In genomic region chr13:76993021-76993420, GRCh38 we compare ENCODE assay signal across 9 cellular contexts. TPM values are rescaled to one million over a fixed set of nuclear protein-coding genes. Genes with fewer than 3 reads are reported as not detected.
DNase-seq lines count a peak whose midpoint lies in the region; ATAC-seq, FAIRE-seq and TF ChIP-seq lines count a peak whose summit lies in the region.
"Had no signal": no experiment of that assay in that cellular context is flagged by ENCODE, and none has a peak within 500 bp of the region (broad histone marks: within the 10 kb centered on the region; RNA-seq: fewer than 3 reads in every experiment).

No MANE protein-coding gene starts in this region.

- peak overlapping the region; percentile 84 for H3K9ac ChIP-seq in muscle layer of colon (ENCODE audit: low read length)

- peaks cover 9% of the 10 kb centered on the region for H3K4me1 ChIP-seq in muscle layer of colon (ENCODE audit: insufficient read depth, low read length)

- H3K9me3 ChIP-seq in muscle layer of colon (ENCODE audit: low read length): no peaks in the 10 kb centered on the region

- ATAC-seq in HG03095 (IDR thresholded peaks at IDR 0.05; ENCODE audit: unreplicated experiment) (no peak), HG03108 (IDR thresholded peaks at IDR 0.05; ENCODE audit: unreplicated experiment) (no peak)

- peak overlapping the region; percentile 95 for H3K4me3 ChIP-seq in choroid plexus epithelial cell (ENCODE audit: low read depth, low read length)
- peak overlapping the region in 1 of 2 donors; percentile 86 for H3K4me3 ChIP-seq in muscle layer of colon (ENCODE audit: low read depth in 1 of 2, low read length in 2 of 2)

- no peaks in the 10 kb centered on the region for H3K36me3 ChIP-seq in muscle layer of colon (ENCODE audit: insufficient read depth, low read length)

- no peaks in the 10 kb centered on the region for H3K27me3 ChIP-seq in muscle layer of colon (ENCODE audit: control insufficient read depth in 1 of 2, insufficient read depth in 2 of 2, low read length in 2 of 2)

- DNase-seq in AG08396 (ENCODE audit: low spot score): peak; percentile 35
- DNase-seq in LHCN-M2 (ENCODE audit: low read depth): peak; percentile 73
- no peak for DNase-seq in choroid plexus epithelial cell (ENCODE audit: low read depth)
- no peak for DNase-seq in GDM1 (lab: John Stamatoyannopoulos, UW)
- no peak for DNase-seq in HTR-8/SVneo (ENCODE audit: insufficient read length, low spot score)

- no peak for FAIRE-seq in HTR-8/SVneo (lab: Jason Lieb, UNC)
- FAIRE-seq: endometrium had no signal

- no peak for TF ChIP-seq CTCF in choroid plexus epithelial cell (conservative IDR thresholded peaks at IDR 0.05; ENCODE audit: low read depth, low read length)

- peak overlapping the region; percentile 84 for H3K27ac ChIP-seq in muscle layer of colon (ENCODE audit: low read depth, low read length)

RNA-seq across cellular contexts. Expression of gene CLN5, which starts 1.1 kb away (rescaled TPM):
- 28.5 and 30.7 TPM in 2 replicates for total RNA-seq in LHCN-M2 (2014; rRNA removed)
- polyA plus RNA-seq in LHCN-M2 (2012): 16.9 TPM

RNA-seq across cellular contexts. Expression of gene FBXL3, which starts 33.9 kb away (rescaled TPM):
- 39.1 and 44.1 TPM in 2 replicates for total RNA-seq in LHCN-M2 (2014; rRNA removed)
- 10.1 TPM for polyA plus RNA-seq in LHCN-M2 (2012)

RNA-seq across cellular contexts. Expression of gene ACOD1, which starts 44.7 kb away (rescaled TPM):
- total RNA-seq in LHCN-M2 (2014; rRNA removed): not detected in 2 replicates
- not detected for polyA plus RNA-seq in LHCN-M2 (2012)

Comparison
In these comparisons a context has a peak if more than half of its experiments do, and no peak if none do; other contexts are left out.
1. DNase-seq: peak in AG08396 (single experiment) and LHCN-M2 (single experiment); none in choroid plexus epithelial cell (single experiment), GDM1 (single experiment) and HTR-8/SVneo (single experiment).